Comparison of ENCODE assay signal across 1 cellular context in genomic region chr10:130109796-130110235, GRCh38.
TF ChIP-seq lines count a peak whose summit lies in the region.

No MANE protein-coding gene starts in this region.

TF ChIP-seq in HepG2, 621 proteins besides CTCF, POLR2A, EP300 and RAD21:
- TF ChIP-seq, protein P1, sequence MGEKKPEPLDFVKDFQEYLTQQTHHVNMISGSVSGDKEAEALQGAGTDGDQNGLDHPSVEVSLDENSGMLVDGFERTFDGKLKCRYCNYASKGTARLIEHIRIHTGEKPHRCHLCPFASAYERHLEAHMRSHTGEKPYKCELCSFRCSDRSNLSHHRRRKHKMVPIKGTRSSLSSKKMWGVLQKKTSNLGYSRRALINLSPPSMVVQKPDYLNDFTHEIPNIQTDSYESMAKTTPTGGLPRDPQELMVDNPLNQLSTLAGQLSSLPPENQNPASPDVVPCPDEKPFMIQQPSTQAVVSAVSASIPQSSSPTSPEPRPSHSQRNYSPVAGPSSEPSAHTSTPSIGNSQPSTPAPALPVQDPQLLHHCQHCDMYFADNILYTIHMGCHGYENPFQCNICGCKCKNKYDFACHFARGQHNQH (CRISPR knock-in tag; IDR thresholded peaks at IDR 0.05): 0 out of 2 replicates have a peak, but pooled peaks have one; percentile 25
- TF ChIP-seq CSRNP1 (CRISPR knock-in tag; IDR thresholded peaks at IDR 0.05) (0 out of 2 replicates have a peak, but pooled peaks have one; percentile 2), SMC3 (IDR thresholded peaks at IDR 0.05; ENCODE audit: low read length) (peak; percentile 15; the same call in 1 of the 2 replicates), MATR3 (CRISPR knock-in tag; IDR thresholded peaks at IDR 0.05) (no peak), KDM4B (CRISPR knock-in tag; IDR thresholded peaks at IDR 0.05) (no peak), MIXL1 (CRISPR knock-in tag; IDR thresholded peaks at IDR 0.05) (0 out of 2 replicates have a peak, but pooled peaks have one; percentile 10), ZNF224 (CRISPR knock-in tag; IDR thresholded peaks at IDR 0.05) (0 out of 2 replicates have a peak, but pooled peaks have one; percentile 4), FOXO4 (CRISPR knock-in tag; conservative IDR thresholded peaks at IDR 0.05) (no peak), NR2C2 (CRISPR knock-in tag; IDR thresholded peaks at IDR 0.05; ENCODE audit: borderline replicate concordance) (no peak), SMYD3 (CRISPR knock-in tag; IDR thresholded peaks at IDR 0.05) (0 out of 2 replicates have a peak, but pooled peaks have one; percentile 20), MAZ (IDR thresholded peaks at IDR 0.05; ENCODE audit: borderline replicate concordance, low read depth, low read length) (no peak), MAZ (CRISPR knock-in tag; IDR thresholded peaks at IDR 0.05; ENCODE audit: low read depth) (0 out of 2 replicates have a peak, but pooled peaks have one; percentile 8), GPBP1L1 (CRISPR knock-in tag; IDR thresholded peaks at IDR 0.05) (no peak), TAF1 (CRISPR knock-in tag; IDR thresholded peaks at IDR 0.05) (no peak), ZNF362 (CRISPR knock-in tag; IDR thresholded peaks at IDR 0.05; ENCODE audit: borderline replicate concordance) (peak; percentile 96), BRF2 (CRISPR knock-in tag; IDR thresholded peaks at IDR 0.05) (0 out of 2 replicates have a peak, but pooled peaks have one; percentile 28), ZNF562 (CRISPR knock-in tag; IDR thresholded peaks at IDR 0.05; ENCODE audit: borderline replicate concordance) (no peak), GLI4 (CRISPR knock-in tag; IDR thresholded peaks at IDR 0.05; ENCODE audit: borderline replicate concordance) (0 out of 2 replicates have a peak, but pooled peaks have one; percentile 3), ZNF629 (CRISPR knock-in tag; conservative IDR thresholded peaks at IDR 0.05) (no peak), TFE3 (CRISPR knock-in tag; IDR thresholded peaks at IDR 0.05) (0 out of 2 replicates have a peak, but pooled peaks have one; percentile 31), HMGXB4 (CRISPR knock-in tag; IDR thresholded peaks at IDR 0.05; ENCODE audit: borderline replicate concordance in 1 of 2, low read depth in 1 of 2) (peak in 1 of 2 experiments; percentile 57; a peak in 1 of 4 replicates), ZKSCAN8 (CRISPR knock-in tag; IDR thresholded peaks at IDR 0.05; ENCODE audit: borderline replicate concordance) (0 out of 2 replicates have a peak, but pooled peaks have one; percentile 4), ZNF839 (CRISPR knock-in tag; IDR thresholded peaks at IDR 0.05; ENCODE audit: borderline replicate concordance) (no peak), ZFY (CRISPR knock-in tag; IDR thresholded peaks at IDR 0.05) (no peak), PAWR (CRISPR knock-in tag; IDR thresholded peaks at IDR 0.05; ENCODE audit: borderline replicate concordance) (peak; percentile 42; the same call in 1 of the 2 replicates), ZNF331 (CRISPR knock-in tag; IDR thresholded peaks at IDR 0.05) (peak; percentile 18; the same call in 1 of the 2 replicates), HDAC2 (CRISPR knock-in tag; IDR thresholded peaks at IDR 0.05) (0 out of 2 replicates have a peak, but pooled peaks have one; percentile 28), STAG1 (CRISPR knock-in tag; IDR thresholded peaks at IDR 0.05) (peak; percentile 38), ZNF572 (CRISPR knock-in tag; IDR thresholded peaks at IDR 0.05) (0 out of 2 replicates have a peak, but pooled peaks have one; percentile 9), ZNF282 (IDR thresholded peaks at IDR 0.05; ENCODE audit: partially characterized antibody) (no peak), ZFP82 (CRISPR knock-in tag; IDR thresholded peaks at IDR 0.05; ENCODE audit: borderline replicate concordance) (peak; percentile 10; the same call in 1 of the 2 replicates), TEAD3 (CRISPR knock-in tag; optimal IDR thresholded peaks at IDR 0.05; ENCODE audit: borderline replicate concordance) (peak; percentile 80), ZNF30 (CRISPR knock-in tag; IDR thresholded peaks at IDR 0.05) (no peak), RFX3 (CRISPR knock-in tag; IDR thresholded peaks at IDR 0.05) (no peak), SUZ12 (IDR thresholded peaks at IDR 0.05; ENCODE audit: low read depth, low read length) (0 out of 2 replicates have a peak, but pooled peaks have one; percentile 14), GTF3A (CRISPR knock-in tag; conservative IDR thresholded peaks at IDR 0.05) (0 out of 2 replicates have a peak, but pooled peaks have one; percentile 11), ZNF276 (CRISPR knock-in tag; IDR thresholded peaks at IDR 0.05; ENCODE audit: low read depth) (peak; percentile 4; the same call in 1 of the 2 replicates), CEBPG (CRISPR knock-in tag; IDR thresholded peaks at IDR 0.05) (peak; percentile 26; the same call in 1 of the 2 replicates), ZNF253 (CRISPR knock-in tag; IDR thresholded peaks at IDR 0.05; ENCODE audit: borderline replicate concordance) (0 out of 2 replicates have a peak, but pooled peaks have one; percentile 11), ARID2 (CRISPR knock-in tag; IDR thresholded peaks at IDR 0.05; ENCODE audit: borderline replicate concordance) (0 out of 2 replicates have a peak, but pooled peaks have one; percentile 44)
- TF ChIP-seq, protein P2, sequence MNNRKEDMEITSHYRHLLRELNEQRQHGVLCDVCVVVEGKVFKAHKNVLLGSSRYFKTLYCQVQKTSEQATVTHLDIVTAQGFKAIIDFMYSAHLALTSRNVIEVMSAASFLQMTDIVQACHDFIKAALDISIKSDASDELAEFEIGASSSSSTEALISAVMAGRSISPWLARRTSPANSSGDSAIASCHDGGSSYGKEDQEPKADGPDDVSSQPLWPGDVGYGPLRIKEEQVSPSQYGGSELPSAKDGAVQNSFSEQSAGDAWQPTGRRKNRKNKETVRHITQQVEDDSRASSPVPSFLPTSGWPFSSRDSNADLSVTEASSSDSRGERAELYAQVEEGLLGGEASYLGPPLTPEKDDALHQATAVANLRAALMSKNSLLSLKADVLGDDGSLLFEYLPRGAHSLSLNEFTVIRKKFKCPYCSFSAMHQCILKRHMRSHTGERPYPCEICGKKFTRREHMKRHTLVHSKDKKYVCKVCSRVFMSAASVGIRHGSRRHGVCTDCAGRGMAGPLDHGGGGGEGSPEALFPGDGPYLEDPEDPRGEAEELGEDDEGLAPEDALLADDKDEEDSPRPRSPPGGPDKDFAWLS (CRISPR knock-in tag; IDR thresholded peaks at IDR 0.05; ENCODE audit: borderline replicate concordance): 0 out of 2 replicates have a peak, but pooled peaks have one; percentile 57
